ENCODE assay signal across 8 cellular contexts in the genomic region with DNA sequence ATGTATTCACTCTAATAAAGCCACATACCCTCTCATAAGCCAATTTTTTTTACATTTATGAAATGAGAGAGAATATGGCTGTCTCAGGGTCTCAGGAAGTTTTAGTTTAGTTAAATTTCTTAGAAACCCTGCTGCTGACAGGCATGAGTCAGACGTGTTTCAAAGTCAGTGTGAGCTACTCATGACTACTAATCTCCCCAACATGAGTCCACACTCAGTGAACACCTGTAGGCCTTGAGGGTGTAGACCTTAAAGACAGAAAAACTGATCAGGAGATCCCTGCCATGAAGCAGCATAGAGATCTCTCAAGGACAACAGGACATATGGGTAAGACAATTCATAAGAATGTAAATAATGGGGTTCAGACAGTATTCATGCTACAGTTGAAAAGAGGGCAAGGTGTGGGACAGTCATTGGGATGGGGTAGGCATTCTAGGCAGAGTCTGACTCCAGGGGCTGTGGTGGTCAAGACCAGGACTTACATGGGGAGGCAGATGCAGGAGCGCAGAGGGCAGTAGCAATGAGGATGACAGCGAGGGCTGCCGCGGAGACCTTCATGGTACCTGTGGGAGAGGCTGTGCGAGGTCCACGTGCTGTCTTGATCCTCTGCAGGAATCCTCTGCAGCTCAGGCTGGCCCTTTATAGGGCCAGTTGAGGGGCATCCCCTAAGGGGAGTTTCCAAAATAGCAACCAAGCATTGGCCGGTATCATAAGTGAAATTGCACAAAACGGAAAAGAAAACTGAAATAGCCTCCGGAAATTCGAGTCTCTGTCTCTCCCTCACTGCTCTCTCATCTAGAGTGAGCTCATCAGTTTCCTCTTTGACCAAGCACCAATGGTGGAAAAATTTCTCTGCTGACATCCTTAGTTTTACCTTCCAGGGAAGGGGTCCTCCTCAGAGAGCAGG. TPM values are rescaled to one million over a fixed set of nuclear protein-coding genes. Genes with fewer than 3 reads are reported as not detected.
DNase-seq lines count a peak whose midpoint lies in the region; ATAC-seq, FAIRE-seq and TF ChIP-seq lines count a peak whose summit lies in the region.

A gene (minus strand): TSS at position 613 of the 907 bp plus-strand sequence.

- H3K27ac ChIP-seq in pancreas (no peak within 1 kb of the TSS), ovary (no peak within 1 kb of the TSS)

- H3K9me3 ChIP-seq in pancreas (no peaks in the 10 kb centered on the region), ovary (no peaks in the 10 kb centered on the region)

- TF ChIP-seq POLR2A in GM12891 (IDR thresholded peaks at IDR 0.05; ENCODE audit: low read depth, low read length) (peak; percentile 98), ovary (IDR thresholded peaks at IDR 0.05) (no peak)

- TF ChIP-seq CTCF in pancreas (IDR thresholded peaks at IDR 0.05), result no peak
- TF ChIP-seq CTCF in ovary (IDR thresholded peaks at IDR 0.05), result no peak

- peak; percentile 86 for ATAC-seq in GM21390 (IDR thresholded peaks at IDR 0.05; ENCODE audit: unreplicated experiment)
- peak in 3 of 4 donors; percentile 38 to 46 (median 38) for ATAC-seq in pancreas

- no peaks in the 10 kb centered on the region for H3K4me1 ChIP-seq in pancreas
- H3K4me1 ChIP-seq in ovary (ENCODE audit: insufficient read depth), result no peaks in the 10 kb centered on the region

- DNase-seq in GM12891 (ENCODE audit: insufficient read length, low spot score), result peak; percentile 67
- DNase-seq in HT1080 (ENCODE audit: low read depth), result peak; percentile 58
- DNase-seq in activated CD8-positive, alpha-beta memory T cell treated with anti-CD3 and anti-CD28 coated beads, Interleukin-2, amount 50 U/mL, for 4 hours, result peak; percentile 60
- no peak for DNase-seq in pancreas
- DNase-seq in ovary, result no peak
- DNase-seq in amniotic stem cell (lab: John Stamatoyannopoulos, UW), result no peak
- no peak for DNase-seq in HuH-7 (ENCODE audit: low spot score)

- no peak for TF ChIP-seq EP300 in ovary (IDR thresholded peaks at IDR 0.05)

- intact Hi-C loops in pancreas (cut with DNase I) (no loop called here), ovary (cut with DNase I) (no loop called here)

- 68 to 72% methylated on average over 11 of the region's 11 CpGs for WGBS in pancreas, 2 donors
- 66 to 70% (median 66%) methylated on average over 11 of the region's 11 CpGs for WGBS in ovary, 3 donors

- FAIRE-seq in GM12891 (lab: Jason Lieb, UNC) (no peak), pancreas (lab: Jason Lieb, UNC) (no peak)

- no peak within 1 kb of the TSS for H3K4me3 ChIP-seq in pancreas
- H3K4me3 ChIP-seq in ovary, result no peak within 1 kb of the TSS

- H3K27me3 ChIP-seq in pancreas (no peaks in the 10 kb centered on the region), ovary (no peaks in the 10 kb centered on the region)

- no peaks in the 10 kb centered on the region for H3K36me3 ChIP-seq in pancreas
- no peaks in the 10 kb centered on the region for H3K36me3 ChIP-seq in ovary

TF ChIP-seq in GM12891, 5 proteins besides CTCF, POLR2A, EP300 and RAD21:
- peak; percentile 59 for TF ChIP-seq TAF1 (IDR thresholded peaks at IDR 0.05; ENCODE audit: low read depth, low read length)
- no peak for TF ChIP-seq PAX5 (IDR thresholded peaks at IDR 0.05; ENCODE audit: insufficient read depth, low read length, severe bottlenecking)
- 0 out of 2 replicates have a peak, but pooled peaks have one; percentile 72 for TF ChIP-seq POU2F2 (IDR thresholded peaks at IDR 0.05; ENCODE audit: low read depth, low read length)
- TF ChIP-seq POLR2AphosphoS5 (IDR thresholded peaks at IDR 0.05; ENCODE audit: low read depth, low read length), result peak; percentile 98
- 0 out of 2 replicates have a peak, but pooled peaks have one; percentile 4 for TF ChIP-seq SPI1 (IDR thresholded peaks at IDR 0.05; ENCODE audit: low read depth, low read length)

RNA-seq across cellular contexts. Expression of the gene that starts here (rescaled TPM):
- polyA plus RNA-seq in GM12891 (2012; ENCODE audit: low read depth, missing spikeins), result 60.0 TPM
- total RNA-seq in HT1080 (2014; rRNA removed; shearing (Covaris generic)), result not detected in 2 replicates
- 0.08 and 0.15 TPM in 2 replicates for polyA plus RNA-seq in HT1080 (2015; cell fraction: cytosol; rRNA removed)
- not detected in 2 replicates for polyA plus RNA-seq in HT1080 (2015; cell fraction: nucleus; rRNA removed)
- 1 to 10 TPM in 4 of 6 donors, under 1 TPM in 2; 0.47 to 3.5 (median 2.0) TPM for total RNA-seq in pancreas
- polyA plus RNA-seq in pancreas, result 1 to 10 TPM; 1.5 to 2.1 TPM
- total RNA-seq in ovary, result 1 to 10 TPM in 6 of 7 donors, under 1 TPM in 1; 0.28 to 3.9 (median 2.1) TPM
- 10 to 100 TPM in 1 of 2 donors, 1 to 10 TPM in 1; 2.1 to 44.5 TPM for polyA plus RNA-seq in ovary

Comparison
In these comparisons a context has a peak if more than half of its experiments do, and no peak if none do; other contexts are left out.
1. Peak in DNase-seq in HT1080; RNA of the gene not detected or under 1 TPM.
2. DNase-seq: peak in GM12891 (single experiment) and activated CD8-positive, alpha-beta memory T cell treated with anti-CD3 and anti-CD28 coated beads, Interleukin-2, amount 50 U/mL, for 4 hours (single experiment); none in pancreas (0 of 6), ovary (0 of 5), amniotic stem cell (single experiment) and HuH-7 (single experiment).